ENCODE assay signal across 28 cellular contexts in the genomic region with DNA sequence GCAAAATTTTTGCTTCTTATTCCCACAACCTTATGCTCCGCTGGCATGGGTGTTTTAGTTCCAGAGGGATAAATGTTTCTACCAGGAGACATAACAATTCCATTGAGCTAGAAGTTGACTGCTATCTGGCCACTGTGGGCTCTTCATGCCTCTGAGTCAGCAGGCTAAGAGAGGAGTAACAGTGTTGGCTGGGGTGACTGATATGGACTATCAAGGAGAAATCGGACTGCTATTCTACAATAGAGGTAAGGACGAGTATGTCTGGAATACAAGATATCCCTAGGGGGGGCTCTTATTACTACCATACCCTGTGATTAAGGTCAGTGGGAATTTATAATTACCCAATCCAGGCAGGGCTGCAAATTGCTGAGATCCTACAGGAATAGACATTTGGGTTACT.
"Had no signal": no experiment of that assay in that cellular context is flagged by ENCODE, and none has a peak within 500 bp of the region (broad histone marks: within the 10 kb centered on the region; RNA-seq: fewer than 3 reads in every experiment).

No MANE protein-coding gene starts in this region.

- H3K9me3 ChIP-seq: psoas muscle, right lobe of liver, sigmoid colon, testis, upper lobe of right lung had no signal

- H3K27ac Mint-ChIP-seq: natural killer cell; nephron; neural progenitor cell; progenitor cell of endocrine pancreas; stimulated activated naive B cell treated with anti-CD40 and anti-IgM and Interleukin-4, amounts not matched to agents 10 μg/mL and 1 μg/mL and 100 μg/mL, for 72 hours; stimulated activated naive CD8-positive, alpha-beta T cell treated with anti-CD3 and anti-CD28 coated beads, Interleukin-15, Interleukin-2, amounts not matched to agents 100 ng/mL and 50 ng/mL, for 24 hours; type B pancreatic cell had no signal

- H3K36me3 ChIP-seq: ovary, right lobe of liver, transverse colon, upper lobe of right lung, uterus had no signal

- DNase-seq: natural killer cell; occipital lobe; ovary; posterior cingulate gyrus; psoas muscle; right cardiac atrium; right lobe of liver; sigmoid colon; small intestine; stimulated activated CD4-positive, alpha-beta T cell treated with anti-CD3 and anti-CD28 coated beads, Interleukin-15, amount 100 ng/mL, for 24 hours; stimulated activated CD4-positive, alpha-beta T cell treated with anti-CD3 and anti-CD28 coated beads, Interleukin-2, amount 100 ng/mL, for 24 hours; stimulated activated CD4-positive, alpha-beta T cell treated with anti-CD3 and anti-CD28 coated beads, Interleukin-2, amount 100 ng/mL, for 48 hours; stimulated activated CD4-positive, alpha-beta T cell treated with anti-CD3 and anti-CD28 coated beads, Interleukin-4, amount 100 ng/mL, for 24 hours; stimulated activated naive B cell treated with anti-CD40 and anti-IgM and Interleukin-4, amounts not matched to agents 10 μg/mL and 1 μg/mL and 100 μg/mL, for 72 hours; stimulated activated naive CD4-positive, alpha-beta T cell treated with Interleukin-2 at 50 U/mL for 16 hours; stomach; testis; tibial artery; transverse colon; upper lobe of right lung; uterus had no signal

- H3K36me3 Mint-ChIP-seq: stimulated activated effector memory CD8-positive, alpha-beta T cell treated with anti-CD3 and anti-CD28 coated beads, Interleukin-12 subunit alpha, Interleukin-12 subunit beta, amount 100 ng/mL, for 72 hours had no signal

- H3K27me3 ChIP-seq: neural progenitor cell, ovary, right lobe of liver, sigmoid colon, stomach, testis, tibial artery, transverse colon, upper lobe of right lung, uterus had no signal

- H3K4me1 ChIP-seq: neural progenitor cell, parathyroid adenoma, right lobe of liver, sigmoid colon, stomach, testis, tibial artery, transverse colon, upper lobe of right lung, uterus had no signal

- H3K4me1 Mint-ChIP-seq: nephron; neural progenitor cell; stimulated activated effector memory CD8-positive, alpha-beta T cell treated with anti-CD3 and anti-CD28 coated beads, Interleukin-12 subunit alpha, Interleukin-12 subunit beta, amount 100 ng/mL, for 72 hours; stimulated activated naive B cell treated with anti-CD40 and anti-IgM and Interleukin-4, amounts not matched to agents 10 μg/mL and 1 μg/mL and 100 μg/mL, for 72 hours had no signal

- H3K27ac ChIP-seq: neural progenitor cell, ovary, parathyroid adenoma, right lobe of liver, sigmoid colon, stomach, testis, tibial artery, transverse colon, upper lobe of right lung, uterus had no signal

- H3K4me3 ChIP-seq: neural progenitor cell, ovary, psoas muscle, right lobe of liver, sigmoid colon, stomach, testis, tibial artery, transverse colon, upper lobe of right lung, uterus had no signal

- H3K4me3 Mint-ChIP-seq: natural killer cell; nephron; neural progenitor cell; stimulated activated effector memory CD8-positive, alpha-beta T cell treated with anti-CD3 and anti-CD28 coated beads, Interleukin-12 subunit alpha, Interleukin-12 subunit beta, amount 100 ng/mL, for 72 hours; stimulated activated naive B cell treated with anti-CD40 and anti-IgM and Interleukin-4, amounts not matched to agents 10 μg/mL and 1 μg/mL and 100 μg/mL, for 72 hours; stimulated activated naive CD8-positive, alpha-beta T cell treated with anti-CD3 and anti-CD28 coated beads, Interleukin-15, Interleukin-2, amounts not matched to agents 100 ng/mL and 50 ng/mL, for 24 hours; type B pancreatic cell had no signal

- H3K27me3 Mint-ChIP-seq: progenitor cell of endocrine pancreas; stimulated activated naive B cell treated with anti-CD40 and anti-IgM and Interleukin-4, amounts not matched to agents 10 μg/mL and 1 μg/mL and 100 μg/mL, for 72 hours; stimulated activated naive CD8-positive, alpha-beta T cell treated with anti-CD3 and anti-CD28 coated beads, Interleukin-15, Interleukin-2, amounts not matched to agents 100 ng/mL and 50 ng/mL, for 24 hours; type B pancreatic cell had no signal

- ATAC-seq: natural killer cell; psoas muscle; right cardiac atrium; right lobe of liver; stimulated activated effector memory CD8-positive, alpha-beta T cell treated with anti-CD3 and anti-CD28 coated beads, Interleukin-12 subunit alpha, Interleukin-12 subunit beta, amount 100 ng/mL, for 72 hours; stimulated activated naive B cell treated with anti-CD40 and anti-IgM and Interleukin-4, amounts not matched to agents 10 μg/mL and 1 μg/mL and 100 μg/mL, for 72 hours; upper lobe of right lung had no signal
